1 cellular context compared by ENCODE assay signal in genomic region chr22:30426395-30427353, GRCh38.
A peak's percentile ranks its signal among the peaks of the same experiment; 100 is the strongest.
TF ChIP-seq lines count a peak whose summit lies in the region.

No MANE protein-coding gene starts in this region.

TF ChIP-seq in Ishikawa, 13 proteins besides CTCF, POLR2A, EP300 and RAD21:
- TF ChIP-seq EGR1 (IDR thresholded peaks at IDR 0.05): 0 out of 2 replicates have a peak, but pooled peaks have one; percentile 37
- TF ChIP-seq ZBTB7A (IDR thresholded peaks at IDR 0.05; ENCODE audit: low read depth): no peak
- no peak for TF ChIP-seq CREB1 (IDR thresholded peaks at IDR 0.05; ENCODE audit: low read depth)
- TF ChIP-seq YY1 (IDR thresholded peaks at IDR 0.05; ENCODE audit: low read depth): 0 out of 2 replicates have a peak, but pooled peaks have one; percentile 13
